In genomic region chr4:185165605-185166063, GRCh38 we compare ENCODE assay signal across 9 cellular contexts. TPM values are rescaled to one million over a fixed set of nuclear protein-coding genes. Genes with fewer than 3 reads are reported as not detected.
DNase-seq lines count a peak whose midpoint lies in the region; ATAC-seq lines count a peak whose summit lies in the region.
"Had no signal": no experiment of that assay in that cellular context is flagged by ENCODE, and none has a peak within 500 bp of the region (broad histone marks: within the 10 kb centered on the region; RNA-seq: fewer than 3 reads in every experiment).

No MANE protein-coding gene starts in this region.

- H4K20me1 ChIP-seq in BLaER1, result peaks cover 70% of the 10 kb centered on the region

- no peak overlapping the region for H3K4me3 ChIP-seq in BLaER1

- peaks cover 94% of the 10 kb centered on the region for H3K36me3 Mint-ChIP-seq in activated T-helper 17 cell treated with anti-CD3 and anti-CD28 coated beads, Interleukin-2, amount 50 U/mL, for 72 hours (ENCODE audit: low read depth)
- H3K36me3 Mint-ChIP-seq in stimulated activated effector memory CD8-positive, alpha-beta T cell treated with anti-CD3 and anti-CD28 coated beads, Interleukin-12 subunit alpha, Interleukin-12 subunit beta, amount 100 ng/mL, for 72 hours, result peaks cover 80% of the 10 kb centered on the region

- peak overlapping the region; percentile 31 for H3K4me3 Mint-ChIP-seq in activated T-helper 17 cell treated with anti-CD3 and anti-CD28 coated beads, Interleukin-2, amount 50 U/mL, for 72 hours
- no peak overlapping the region for H3K4me3 Mint-ChIP-seq in stimulated activated effector memory CD8-positive, alpha-beta T cell treated with anti-CD3 and anti-CD28 coated beads, Interleukin-12 subunit alpha, Interleukin-12 subunit beta, amount 100 ng/mL, for 72 hours

- H3K27ac ChIP-seq in BLaER1, result no peak overlapping the region
- H3K27ac ChIP-seq: epithelial cell of prostate had no signal

- peak overlapping the region; percentile 58 for H3K27ac Mint-ChIP-seq in activated T-helper 17 cell treated with anti-CD3 and anti-CD28 coated beads, Interleukin-2, amount 50 U/mL, for 72 hours
- H3K27ac Mint-ChIP-seq in stimulated activated effector memory CD8-positive, alpha-beta T cell treated with anti-CD3 and anti-CD28 coated beads, Interleukin-12 subunit alpha, Interleukin-12 subunit beta, amount 100 ng/mL, for 72 hours, result no peak overlapping the region

- 0 out of 2 replicates have a peak, but pooled peaks cover 5% of the 10 kb centered on the region for H3K9me3 ChIP-seq in BLaER1

- peak; percentile 94 for ATAC-seq in GM18907 (IDR thresholded peaks at IDR 0.05; ENCODE audit: unreplicated experiment)
- peak; percentile 98 for ATAC-seq in HG03095 (IDR thresholded peaks at IDR 0.05; ENCODE audit: unreplicated experiment)
- ATAC-seq in activated T-helper 17 cell treated with anti-CD3 and anti-CD28 coated beads, Interleukin-2, amount 50 U/mL, for 72 hours (replicated peaks), result peak; percentile 97
- peak; percentile 98 for ATAC-seq in stimulated activated effector memory CD8-positive, alpha-beta T cell treated with anti-CD3 and anti-CD28 coated beads, Interleukin-12 subunit alpha, Interleukin-12 subunit beta, amount 100 ng/mL, for 72 hours
- no peak for ATAC-seq in esophagus mucosa

- peaks cover 79% of the 10 kb centered on the region for H3K36me3 ChIP-seq in BLaER1

- peaks cover 15% of the 10 kb centered on the region for H3K4me1 ChIP-seq in BLaER1

- H3K4me2 ChIP-seq in BLaER1, result peak overlapping the region; percentile 55

- no peaks in the 10 kb centered on the region for H3K27me3 ChIP-seq in BLaER1

- peaks cover 28% of the 10 kb centered on the region for H3K4me1 Mint-ChIP-seq in activated T-helper 17 cell treated with anti-CD3 and anti-CD28 coated beads, Interleukin-2, amount 50 U/mL, for 72 hours
- H3K4me1 Mint-ChIP-seq in stimulated activated effector memory CD8-positive, alpha-beta T cell treated with anti-CD3 and anti-CD28 coated beads, Interleukin-12 subunit alpha, Interleukin-12 subunit beta, amount 100 ng/mL, for 72 hours, result peaks cover 17% of the 10 kb centered on the region

- H3K27me3 Mint-ChIP-seq in activated T-helper 17 cell treated with anti-CD3 and anti-CD28 coated beads, Interleukin-2, amount 50 U/mL, for 72 hours, result no peaks in the 10 kb centered on the region

- DNase-seq in stimulated activated effector memory CD8-positive, alpha-beta T cell treated with anti-CD3 and anti-CD28 coated beads, Interleukin-12 subunit alpha, Interleukin-12 subunit beta, amount 100 ng/mL, for 72 hours (ENCODE audit: low spot score in 2 of 2), result no peak
- DNase-seq in HPDE6-E6E7 (ENCODE audit: extremely low spot score) (no peak), NCI-H748 (lab: John Stamatoyannopoulos, UW; ENCODE audit: unreplicated experiment) (no peak)

- H3K9ac ChIP-seq in BLaER1, result no peak overlapping the region

- no peaks in the 10 kb centered on the region for H3K9me3 Mint-ChIP-seq in activated T-helper 17 cell treated with anti-CD3 and anti-CD28 coated beads, Interleukin-2, amount 50 U/mL, for 72 hours
- no peaks in the 10 kb centered on the region for H3K9me3 Mint-ChIP-seq in stimulated activated effector memory CD8-positive, alpha-beta T cell treated with anti-CD3 and anti-CD28 coated beads, Interleukin-12 subunit alpha, Interleukin-12 subunit beta, amount 100 ng/mL, for 72 hours

RNA-seq across cellular contexts. Expression of gene SLC25A4, which starts 22.6 kb away (rescaled TPM):
- 10 to 100 TPM in 1 of 2 donors, 1 to 10 TPM in 1; 6.2 to 11.5 TPM for total RNA-seq in activated T-helper 17 cell treated with anti-CD3 and anti-CD28 coated beads, Interleukin-2, amount 50 U/mL, for 72 hours
- 9.1 TPM for total RNA-seq in esophagus mucosa

RNA-seq across cellular contexts. Expression of gene CFAP97, which starts 38.2 kb away (rescaled TPM):
- 10 to 100 TPM; 33.7 to 37.0 TPM for total RNA-seq in activated T-helper 17 cell treated with anti-CD3 and anti-CD28 coated beads, Interleukin-2, amount 50 U/mL, for 72 hours
- 23.7 TPM for total RNA-seq in esophagus mucosa

RNA-seq across cellular contexts. Expression of gene SNX25, which starts 43.8 kb away (rescaled TPM):
- 10 to 100 TPM; 28.2 to 31.2 TPM for total RNA-seq in activated T-helper 17 cell treated with anti-CD3 and anti-CD28 coated beads, Interleukin-2, amount 50 U/mL, for 72 hours
- 7.4 TPM for total RNA-seq in esophagus mucosa
